In the genomic region with DNA sequence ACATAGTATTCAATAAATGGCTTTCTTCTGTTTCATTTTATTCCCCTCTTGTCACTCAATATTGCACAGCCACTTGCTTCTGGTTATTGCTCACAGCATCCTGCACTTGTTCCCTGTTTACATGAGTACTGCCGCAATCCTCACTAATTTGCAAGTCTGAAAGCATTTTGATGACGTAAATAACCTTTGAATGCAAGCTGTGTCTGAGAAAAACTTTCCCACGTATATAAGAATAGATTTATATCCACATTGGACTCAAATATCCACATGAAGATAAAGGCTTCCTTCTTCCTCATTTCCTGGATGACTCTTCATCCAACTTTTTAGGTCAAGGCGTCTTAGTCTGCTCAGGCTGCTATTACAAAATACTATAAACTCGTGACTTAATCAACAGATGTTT, we compare ENCODE assay signal across 20 cellular contexts.
"Had no signal": no experiment of that assay in that cellular context is flagged by ENCODE, and none has a peak within 500 bp of the region (broad histone marks: within the 10 kb centered on the region; RNA-seq: fewer than 3 reads in every experiment).

No MANE protein-coding gene starts in this region.

- DNase-seq: activated B cell treated with CpG ODN at 0.5 μM for 24 hours; activated CD4-positive, alpha-beta T cell treated with anti-CD3 and anti-CD28 coated beads, Interleukin-2, amount 50 U/mL, for 1 hour; activated CD8-positive, alpha-beta T cell treated with anti-CD3 and anti-CD28 coated beads for 36 hours; activated naive CD8-positive, alpha-beta T cell treated with anti-CD3 and anti-CD28 coated beads, Interleukin-2, amount 50 U/mL, for 24 hours; activated T-cell treated with anti-CD3 and anti-CD28 coated beads, Interleukin-2, amount 50 U/mL, for 4 hours; foreskin keratinocyte; heart left ventricle; islet precursor cell; left ventricle myocardium inferior; naive B cell; nephron progenitor cell; right lobe of liver; stimulated activated CD4-positive, alpha-beta T cell treated with anti-CD3 and anti-CD28 coated beads, Interleukin-4, amount 100 ng/mL, for 1 hour; stimulated activated naive CD8-positive, alpha-beta T cell treated with anti-CD3 and anti-CD28 coated beads, Interleukin-15, Interleukin-2, amounts not matched to agents 100 U/mL and 50 U/mL, for 24 hours; testis; transverse colon had no signal

- H3K4me1 ChIP-seq: foreskin keratinocyte, left ventricle myocardium inferior, right lobe of liver, testis had no signal

- H3K27ac ChIP-seq: foreskin keratinocyte, heart left ventricle, left ventricle myocardium inferior, neutrophil, right lobe of liver, testis, transverse colon had no signal

- H3K9me3 ChIP-seq: neutrophil, right lobe of liver, testis, transverse colon had no signal

- H3K36me3 ChIP-seq: heart left ventricle, left ventricle myocardium inferior, neutrophil, right lobe of liver, transverse colon had no signal

- H3K27me3 ChIP-seq: heart left ventricle, neutrophil, right lobe of liver, testis, transverse colon had no signal

- ATAC-seq: activated CD8-positive, alpha-beta T cell treated with anti-CD3 and anti-CD28 coated beads for 36 hours; activated naive CD8-positive, alpha-beta T cell treated with anti-CD3 and anti-CD28 coated beads, Interleukin-2, amount 50 U/mL, for 24 hours; activated T-cell treated with anti-CD3 and anti-CD28 coated beads, Interleukin-2, amount 50 U/mL, for 4 hours; activated T-helper 17 cell treated with anti-CD3 and anti-CD28 coated beads, Interleukin-2, amount 50 U/mL, for 72 hours; foreskin keratinocyte; heart left ventricle; stimulated activated naive CD8-positive, alpha-beta T cell treated with anti-CD3 and anti-CD28 coated beads, Interleukin-15, Interleukin-2, amounts not matched to agents 100 U/mL and 50 U/mL, for 24 hours had no signal

- H3K4me3 ChIP-seq: heart left ventricle, left ventricle myocardium inferior, lung, right lobe of liver, testis, transverse colon had no signal

- FAIRE-seq: endothelial cell of umbilical vein had no signal
